8 cellular contexts compared by ENCODE assay signal in genomic region chr15:75904241-75904631, GRCh38. TPM values are rescaled to one million over a fixed set of nuclear protein-coding genes. Genes with fewer than 3 reads are reported as not detected.
A peak's percentile ranks its signal among the peaks of the same experiment; 100 is the strongest.
DNase-seq lines count a peak whose midpoint lies in the region; ATAC-seq and TF ChIP-seq lines count a peak whose summit lies in the region.

No MANE protein-coding gene starts in this region.

- H3K4me3 ChIP-seq in AG10803 (ENCODE audit: low read length) (peak overlapping the region; percentile 97), Panc1 (ENCODE audit: low read depth in 2 of 2, low read length in 2 of 2) (peak overlapping the region; percentile 74 to 97), breast epithelium (peak overlapping the region; percentile 73 to 99 (median 76))

- in situ Hi-C loops in Panc1 (cut with HindIII; ENCODE audit: low pct_unique_long_range_greater_than_20kb, low sequenced_read_pairs), result no loop called here

- H3K4me1 ChIP-seq in Panc1 (ENCODE audit: control insufficient read depth, insufficient read depth, low read length) (peaks cover 31% of the 10 kb centered on the region), breast epithelium (no peaks in the 10 kb centered on the region)

- peaks cover 22% of the 10 kb centered on the region for H3K36me3 ChIP-seq in Panc1 (ENCODE audit: control insufficient read depth, insufficient read depth, low read length)
- no peaks in the 10 kb centered on the region for H3K36me3 ChIP-seq in breast epithelium

- TF ChIP-seq CTCF in AG10803 (conservative IDR thresholded peaks at IDR 0.05; ENCODE audit: low read length) (no peak), Panc1 (IDR thresholded peaks at IDR 0.05) (no peak), breast epithelium (IDR thresholded peaks at IDR 0.05) (no peak)

- BruUV-seq in Panc1 (replicated peaks; lab: Mats Ljungman, UMichigan), result TSS peak; percentile 79

- POLR2A ChIA-PET in Panc1 (lab: Charles Lee), result interaction anchor here (0.6 kb wide), 2 partner anchors 20 to 868 kb away, joined by 3 to 5 read pairs; no protein-coding TSS in a partner anchor

- intact Hi-C loops in Panc1 (cut with micrococcal nuclease; ENCODE audit: unreplicated experiment) (no loop called here), breast epithelium (cut with DNase I; ENCODE audit: low total_unique reads) (no loop called here)

- TF ChIP-seq POLR2A in breast epithelium (IDR thresholded peaks at IDR 0.05), result no peak

- H3K27me3 ChIP-seq in Panc1 (ENCODE audit: control insufficient read depth, insufficient read depth, low read length), result no peaks in the 10 kb centered on the region
- no peaks in the 10 kb centered on the region for H3K27me3 ChIP-seq in breast epithelium

- H3K9me3 ChIP-seq in Panc1 (ENCODE audit: control insufficient read depth, insufficient read depth, low read depth, low read length) (no peaks in the 10 kb centered on the region), breast epithelium (no peaks in the 10 kb centered on the region)

- CTCF ChIA-PET in Panc1 (lab: Charles Lee), result interaction anchor here (0.7 kb wide), 1 partner anchor 82 kb away, joined by 5 read pairs; no protein-coding TSS in a partner anchor

- DNase-seq in AG10803 (ENCODE audit: low read depth) (peak; percentile 40), Panc1 (ENCODE audit: low read depth, low spot score) (no peak), breast epithelium (ENCODE audit: low spot score in 2 of 2) (peak in 1 of 2 donors; percentile 18), islet precursor cell (peak; percentile 68), NK-92 (lab: John Stamatoyannopoulos, UW; ENCODE audit: unreplicated experiment) (no peak)
- peak; percentile 52 for DNase-seq in stimulated activated CD4-positive, alpha-beta T cell treated with anti-CD3 and anti-CD28 coated beads, Interleukin-15, amount 100 ng/mL, for 24 hours

- H3K27ac ChIP-seq in Panc1 (ENCODE audit: low read length) (peak overlapping the region; percentile 97), breast epithelium (peak overlapping the region; percentile 78 to 86)

- ATAC-seq in GM18870 (IDR thresholded peaks at IDR 0.05; ENCODE audit: unreplicated experiment) (peak; percentile 27), HG03432 (IDR thresholded peaks at IDR 0.05; ENCODE audit: unreplicated experiment) (peak; percentile 9), Panc1 (peak; percentile 56)

RNA-seq across cellular contexts. Expression of gene FBXO22, which starts 0.6 kb away (rescaled TPM):
- 65.9 TPM for total RNA-seq in Panc1 (2021; ENCODE audit: unreplicated experiment)
- 65.8 TPM for polyA plus RNA-seq in Panc1 (2012; ENCODE audit: insufficient read length)
- 10 to 100 TPM; 12.8 to 25.3 (median 24.6) TPM for total RNA-seq in breast epithelium

Comparison
In these comparisons a context has a peak if more than half of its experiments do, and no peak if none do; other contexts are left out.
1. DNase-seq: peak in AG10803 (single experiment), islet precursor cell (single experiment) and stimulated activated CD4-positive, alpha-beta T cell treated with anti-CD3 and anti-CD28 coated beads, Interleukin-15, amount 100 ng/mL, for 24 hours (single experiment); none in Panc1 (single experiment) and NK-92 (single experiment).
2. Peak in every context shown above with its lines, with median percentiles within 50 percentile points of each other: H3K4me3 ChIP-seq and ATAC-seq.